Comparison of ENCODE assay signal across 20 cellular contexts in genomic region chr15:28514128-28514527, GRCh38. TPM values are rescaled to one million over a fixed set of nuclear protein-coding genes. Genes with fewer than 3 reads are reported as not detected.
"Had no signal": no experiment of that assay in that cellular context is flagged by ENCODE, and none has a peak within 500 bp of the region (broad histone marks: within the 10 kb centered on the region; RNA-seq: fewer than 3 reads in every experiment).

No MANE protein-coding gene starts in this region.

RNA-seq across cellular contexts. Expression of gene GOLGA8G, which starts 18.6 kb away (rescaled TPM):
- total RNA-seq: naive thymus-derived CD4-positive, alpha-beta T cell; occipital lobe; osteoblast; ovary; pulmonary artery endothelial cell; right atrium auricular region; sciatic nerve; smooth muscle cell; stomach; subcutaneous adipose tissue; temporal lobe; thoracic aorta; thyroid gland; tibial nerve; upper lobe of right lung; urinary bladder; uterus had no signal
- polyA plus RNA-seq: naive thymus-derived CD4-positive, alpha-beta T cell; neural cell; ovary; smooth muscle cell; urinary bladder had no signal

RNA-seq across cellular contexts. Expression of gene GOLGA6L25, which starts 39.2 kb away (rescaled TPM):
- total RNA-seq: naive thymus-derived CD4-positive, alpha-beta T cell; natural killer cell; occipital lobe; osteoblast; ovary; prostate gland; pulmonary artery endothelial cell; right atrium auricular region; sciatic nerve; smooth muscle cell; stomach; subcutaneous adipose tissue; temporal lobe; thoracic aorta; thyroid gland; tibial nerve; upper lobe of right lung; urinary bladder; uterus had no signal
- polyA plus RNA-seq: naive thymus-derived CD4-positive, alpha-beta T cell; neural cell; ovary; smooth muscle cell; stomach; urinary bladder had no signal
